In the genomic region with DNA sequence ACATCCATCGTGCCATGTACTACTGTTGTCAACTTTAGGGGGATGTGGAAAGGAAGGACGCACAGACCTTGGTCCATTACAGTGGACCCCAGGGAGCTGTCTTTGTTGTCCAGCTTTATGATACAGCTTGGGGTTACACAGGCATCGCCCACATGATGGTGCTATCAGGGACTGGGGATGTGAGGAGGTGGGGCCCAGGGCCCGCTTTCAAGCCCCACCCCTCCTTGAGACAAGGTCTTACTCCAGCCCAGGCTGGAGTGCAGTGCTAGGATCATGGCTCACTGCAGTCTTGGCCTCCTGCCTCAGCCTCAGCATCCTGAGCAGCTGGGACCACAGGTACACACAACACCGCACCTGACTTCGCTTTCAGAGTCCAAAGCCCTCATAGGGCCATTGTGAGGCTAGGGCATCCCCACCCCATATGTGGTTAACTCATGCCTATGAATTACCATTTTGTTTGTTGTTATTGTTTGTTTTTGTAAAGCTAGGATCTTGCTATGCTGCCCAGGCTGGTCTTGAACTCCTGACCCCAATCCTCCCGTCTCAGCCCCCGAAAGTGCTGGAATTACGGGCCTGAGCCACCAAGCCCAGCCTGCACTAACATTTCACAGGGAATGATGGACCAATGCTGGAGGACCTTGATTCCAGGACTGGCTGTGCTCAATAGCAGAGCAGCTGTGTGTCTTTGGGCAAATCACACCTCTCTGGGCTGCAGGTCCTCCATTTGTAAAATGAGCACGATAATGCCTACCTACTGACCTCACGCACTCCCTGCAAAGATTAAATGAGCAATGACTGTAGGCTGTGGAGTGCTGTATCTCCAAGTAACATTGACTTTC, we compare ENCODE assay signal across 22 cellular contexts. TPM values are rescaled to one million over a fixed set of nuclear protein-coding genes. Genes with fewer than 3 reads are reported as not detected.
DNase-seq lines count a peak whose midpoint lies in the region; ATAC-seq and TF ChIP-seq lines count a peak whose summit lies in the region.
"Had no signal": no experiment of that assay in that cellular context is flagged by ENCODE, and none has a peak within 500 bp of the region (broad histone marks: within the 10 kb centered on the region; RNA-seq: fewer than 3 reads in every experiment).

No MANE protein-coding gene starts in this region.

- H3K4me3 Mint-ChIP-seq in CD4-positive, alpha-beta T cell = no peak overlapping the region
- H3K4me3 Mint-ChIP-seq in brain = no peak overlapping the region
- no peak overlapping the region for H3K4me3 Mint-ChIP-seq in nephron progenitor cell
- H3K4me3 Mint-ChIP-seq: activated CD8-positive, alpha-beta memory T cell treated with anti-CD3 and anti-CD28 coated beads, Interleukin-2, amount 10 ng/mL, durations not matched to agents 7 days and 5 days; T-helper 2 cell treated with Interferon-gamma antibody and Interleukin-4, amounts not matched to agents 5 μg/mL and 100 μg/mL, for 36 hours had no signal

- H3K4me3 ChIP-seq in KMS-11 (IDR thresholded peaks at IDR 0.05; ENCODE audit: insufficient read depth, low read depth, low read length) = no peak overlapping the region
- H3K4me3 ChIP-seq: ascending aorta, Peyer's patch, right atrium auricular region, tibial nerve had no signal

- POLR2A ChIA-PET in CD4-positive, alpha-beta T cell (lab: Charles Lee) = interaction anchor here (1.9 kb wide), 1 partner anchor 17 kb away, joined by 8 read pairs; the partner anchor contains the start of gene ST3GAL2

- no peaks in the 10 kb centered on the region for H3K9me3 Mint-ChIP-seq in CD4-positive, alpha-beta T cell
- H3K9me3 Mint-ChIP-seq in brain (no peaks in the 10 kb centered on the region), nephron progenitor cell (no peaks in the 10 kb centered on the region)
- H3K9me3 Mint-ChIP-seq: T-helper 2 cell treated with Interferon-gamma antibody and Interleukin-4, amounts not matched to agents 5 μg/mL and 100 μg/mL, for 36 hours had no signal

- intact Hi-C loops in CD4-positive, alpha-beta T cell (cut with DNase I, micrococcal nuclease) = no loop called here

- H3K4me1 Mint-ChIP-seq in CD4-positive, alpha-beta T cell (ENCODE audit: low read depth) = peaks cover 54% of the 10 kb centered on the region
- H3K4me1 Mint-ChIP-seq in brain (peaks cover 51% of the 10 kb centered on the region), nephron progenitor cell (peaks cover 84% of the 10 kb centered on the region)

- no peak for DNase-seq in CD4-positive, alpha-beta T cell
- no peak for DNase-seq in nephron progenitor cell
- no peak for DNase-seq in activated CD4-positive, CD25-positive, alpha-beta regulatory T cell treated with anti-CD3 and anti-CD28 coated beads, Interleukin-2, amount 50 U/mL, for 72 hours
- DNase-seq in NCI-H187 treated with DMSO at 0.1 percent for 48 hours (lab: John Stamatoyannopoulos, UW) = no peak
- no peak for DNase-seq in NCI-H2227 treated with DMSO at 0.1 percent for 48 hours (lab: John Stamatoyannopoulos, UW)
- no peak for DNase-seq in NCI-H2107 (lab: John Stamatoyannopoulos, UW)
- DNase-seq: activated CD8-positive, alpha-beta memory T cell treated with anti-CD3 and anti-CD28 coated beads, Interleukin-2, amount 10 ng/mL, durations not matched to agents 7 days and 5 days; activated effector memory CD4-positive, alpha-beta T cell treated with anti-CD3 and anti-CD28 coated beads, Interleukin-2, amount 50 U/mL, for 16 hours; Caco-2; effector CD8-positive, alpha-beta T cell; midbrain; NCI-H82; occipital lobe; Peyer's patch; stimulated activated naive CD4-positive, alpha-beta T cell had no signal

- no peaks in the 10 kb centered on the region for H3K27me3 ChIP-seq in CD4-positive, alpha-beta T cell (ENCODE audit: control insufficient read depth, insufficient read depth, low read length)
- H3K27me3 ChIP-seq in KMS-11 (ENCODE audit: insufficient read depth, low read depth) = no peaks in the 10 kb centered on the region
- H3K27me3 ChIP-seq: ascending aorta, Peyer's patch, right atrium auricular region, tibial nerve had no signal

- CTCF ChIA-PET in CD4-positive, alpha-beta T cell (lab: Charles Lee) = no interaction called here

- ATAC-seq in CD4-positive, alpha-beta T cell (ENCODE audit: poor library complexity) = no peak
- ATAC-seq: activated CD8-positive, alpha-beta memory T cell treated with anti-CD3 and anti-CD28 coated beads, Interleukin-2, amount 10 ng/mL, durations not matched to agents 7 days and 5 days; left lobe of liver had no signal

- H3K27ac ChIP-seq in CD4-positive, alpha-beta T cell (ENCODE audit: low read depth, low read length) = no peak overlapping the region
- no peak overlapping the region for H3K27ac ChIP-seq in KMS-11
- H3K27ac ChIP-seq: ascending aorta, right atrium auricular region, tibial nerve had no signal

- peaks cover 86% of the 10 kb centered on the region for H3K79me2 ChIP-seq in KMS-11 (ENCODE audit: insufficient read depth, low read depth)

- H3K4me1 ChIP-seq in KMS-11 (ENCODE audit: low read depth, poor library complexity, severe bottlenecking) = peaks cover 92% of the 10 kb centered on the region
- H3K4me1 ChIP-seq: ascending aorta had no signal

- H3K36me3 Mint-ChIP-seq in CD4-positive, alpha-beta T cell (ENCODE audit: low read depth) = peaks cover 17% of the 10 kb centered on the region
- H3K36me3 Mint-ChIP-seq in brain (peaks cover 11% of the 10 kb centered on the region), nephron progenitor cell (ENCODE audit: low read depth) (peaks cover 14% of the 10 kb centered on the region)

- no peak overlapping the region for H3K9ac ChIP-seq in KMS-11

- no peak overlapping the region for H2AFZ ChIP-seq in KMS-11 (ENCODE audit: low read depth)

- no peaks in the 10 kb centered on the region for H3K27me3 Mint-ChIP-seq in CD4-positive, alpha-beta T cell
- peaks cover 3% of the 10 kb centered on the region for H3K27me3 Mint-ChIP-seq in brain
- H3K27me3 Mint-ChIP-seq in nephron progenitor cell (ENCODE audit: low read depth, poor library complexity) = no peaks in the 10 kb centered on the region
- H3K27me3 Mint-ChIP-seq: activated CD8-positive, alpha-beta memory T cell treated with anti-CD3 and anti-CD28 coated beads, Interleukin-2, amount 10 ng/mL, durations not matched to agents 7 days and 5 days had no signal

- H4K20me1 ChIP-seq in KMS-11 (ENCODE audit: insufficient read depth) = no peaks in the 10 kb centered on the region

- H3K27ac Mint-ChIP-seq in CD4-positive, alpha-beta T cell = peak overlapping the region; percentile 22
- H3K27ac Mint-ChIP-seq in brain = peak overlapping the region in 3 of 5 experiments; percentile 41 to 70 (median 67)
- peak overlapping the region; percentile 94 for H3K27ac Mint-ChIP-seq in nephron progenitor cell
- H3K27ac Mint-ChIP-seq: activated CD8-positive, alpha-beta memory T cell treated with anti-CD3 and anti-CD28 coated beads, Interleukin-2, amount 10 ng/mL, durations not matched to agents 7 days and 5 days; T-helper 2 cell treated with Interferon-gamma antibody and Interleukin-4, amounts not matched to agents 5 μg/mL and 100 μg/mL, for 36 hours had no signal

- no peaks in the 10 kb centered on the region for H3K9me3 ChIP-seq in CD4-positive, alpha-beta T cell (ENCODE audit: control insufficient read depth, low read length)
- H3K9me3 ChIP-seq: ascending aorta, Caco-2, Peyer's patch, right atrium auricular region, tibial nerve had no signal

- H3K36me3 ChIP-seq in KMS-11 (ENCODE audit: insufficient read depth) = no peaks in the 10 kb centered on the region
- H3K36me3 ChIP-seq: ascending aorta, Peyer's patch, tibial nerve had no signal

- no peak for TF ChIP-seq CTCF in CD4-positive, alpha-beta T cell (IDR thresholded peaks at IDR 0.05)
- TF ChIP-seq CTCF in KMS-11 (conservative IDR thresholded peaks at IDR 0.05; ENCODE audit: low read depth, low read length) (no peak), brain (conservative IDR thresholded peaks at IDR 0.05) (no peak), nephron progenitor cell (IDR thresholded peaks at IDR 0.05) (no peak)

- H3K4me2 ChIP-seq in KMS-11 = peak overlapping the region; percentile 30; the same call in 1 of the 2 replicates

RNA-seq across cellular contexts. Expression of gene ST3GAL2, which starts 17.2 kb away (rescaled TPM):
- 10 to 100 TPM in 1 of 2 experiments, 1 to 10 TPM in 1; 9.8 to 11.1 TPM for total RNA-seq in CD4-positive, alpha-beta T cell
- polyA plus RNA-seq in brain (ENCODE audit: insufficient read depth, low read depth, low replicate concordance) = 17.3 TPM

RNA-seq across cellular contexts. Expression of gene FCSK, which starts 32.7 kb away (rescaled TPM):
- total RNA-seq in CD4-positive, alpha-beta T cell = 10 to 100 TPM; 21.8 to 25.4 TPM
- 9.1 TPM for polyA plus RNA-seq in brain (ENCODE audit: insufficient read depth, low read depth, low replicate concordance)

Comparison
In these comparisons a context has a peak if more than half of its experiments do, and no peak if none do; other contexts are left out.
1. H3K27ac Mint-ChIP-seq: peak in every context shown above with its lines; median percentile 94 in nephron progenitor cell; 67 in brain; 22 in CD4-positive, alpha-beta T cell.